In the genomic region with DNA sequence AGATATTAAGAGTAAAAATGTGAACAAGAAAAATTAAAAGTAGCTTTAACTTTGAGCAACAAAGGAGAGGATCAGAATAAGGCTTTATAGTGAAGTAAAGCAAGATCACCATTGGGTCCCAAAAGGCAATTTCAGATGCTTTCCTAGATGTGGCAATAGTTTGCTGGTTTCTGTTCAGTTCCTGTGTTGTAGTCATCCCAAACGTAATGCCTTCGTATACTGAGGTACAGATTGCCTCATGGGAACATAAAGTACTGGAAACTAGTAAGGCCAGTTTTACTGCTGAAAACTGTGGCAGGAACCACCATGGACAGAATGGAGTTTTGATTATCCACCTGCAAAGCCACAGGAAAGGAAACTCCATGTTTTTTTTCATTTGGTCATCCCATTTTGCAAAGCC, we compare ENCODE assay signal across 20 cellular contexts.
DNase-seq lines count a peak whose midpoint lies in the region; ATAC-seq and TF ChIP-seq lines count a peak whose summit lies in the region.
"Had no signal": no experiment of that assay in that cellular context is flagged by ENCODE, and none has a peak within 500 bp of the region (broad histone marks: within the 10 kb centered on the region; RNA-seq: fewer than 3 reads in every experiment).

No MANE protein-coding gene starts in this region.

- no peak overlapping the region for H4K91ac ChIP-seq in trophoblast cell (ENCODE audit: low read depth, low read length)

- H3K27ac ChIP-seq in BLaER1 treated with 17β-estradiol and CSF1 and Interleukin-3, amounts not matched to agents 10 nM and 100 nM = peak overlapping the region in 1 of 11 experiments; percentile 25; a peak in 1 of 22 replicates
- H3K27ac ChIP-seq in trophoblast cell (ENCODE audit: low read depth, low read length) = no peak overlapping the region
- no peak overlapping the region for H3K27ac ChIP-seq in naive thymus-derived CD4-positive, alpha-beta T cell (ENCODE audit: low read depth, low read length)
- H3K27ac ChIP-seq: HL-60 had no signal

- no peaks in the 10 kb centered on the region for H3K27me3 Mint-ChIP-seq in naive thymus-derived CD4-positive, alpha-beta T cell
- H3K27me3 Mint-ChIP-seq: activated CD4-positive, alpha-beta memory T cell treated with anti-CD3 and anti-CD28 coated beads for 36 hours had no signal

- H3K4ac ChIP-seq in trophoblast cell (ENCODE audit: low read depth, low read length) = no peak overlapping the region

- TF ChIP-seq CTCF in choroid plexus epithelial cell (conservative IDR thresholded peaks at IDR 0.05; ENCODE audit: low read depth, low read length) = no peak

- no peaks in the 10 kb centered on the region for H3K36me3 ChIP-seq in BLaER1 treated with 17β-estradiol and CSF1 and Interleukin-3, amounts not matched to agents 10 nM and 100 nM
- H3K36me3 ChIP-seq in trophoblast cell (ENCODE audit: control insufficient read depth in 1 of 2, insufficient read depth in 2 of 2, low read length in 2 of 2) (no peaks in the 10 kb centered on the region), H7 (replicated peaks; ENCODE audit: control insufficient read depth, insufficient read depth, low read length) (no peaks in the 10 kb centered on the region)
- no peaks in the 10 kb centered on the region for H3K36me3 ChIP-seq in naive thymus-derived CD4-positive, alpha-beta T cell (ENCODE audit: control insufficient read depth in 2 of 3, insufficient read depth in 3 of 3, low read length in 3 of 3)
- H3K36me3 ChIP-seq: heart left ventricle had no signal

- no peak overlapping the region for H2BK12ac ChIP-seq in trophoblast cell (ENCODE audit: low read length)

- no peak overlapping the region for H3K9ac ChIP-seq in BLaER1 treated with 17β-estradiol and CSF1 and Interleukin-3, amounts not matched to agents 10 nM and 100 nM
- H3K9ac ChIP-seq in trophoblast cell (ENCODE audit: low read length) = no peak overlapping the region
- H3K9ac ChIP-seq: SK-N-SH had no signal

- no peaks in the 10 kb centered on the region for H4K20me1 ChIP-seq in BLaER1 treated with 17β-estradiol and CSF1 and Interleukin-3, amounts not matched to agents 10 nM and 100 nM

- no peak overlapping the region for H3K23ac ChIP-seq in trophoblast cell (ENCODE audit: low read length)

- H3K9me3 Mint-ChIP-seq in naive thymus-derived CD4-positive, alpha-beta T cell = no peaks in the 10 kb centered on the region
- H3K9me3 Mint-ChIP-seq: activated CD4-positive, alpha-beta memory T cell treated with anti-CD3 and anti-CD28 coated beads for 36 hours; activated T-cell treated with anti-CD3 and anti-CD28 coated beads, Interleukin-2, amount 50 U/mL, for 4 hours had no signal

- no CpG with 5 or more reads among the region's 2 CpGs for whole genome bisulfite sequencing in trophoblast cell (ENCODE audit: extremely low coverage, insufficient coverage, insufficient read length)

- H2BK120ac ChIP-seq in trophoblast cell (ENCODE audit: insufficient read depth, low read length, poor library complexity) = no peak overlapping the region

- H2AK5ac ChIP-seq in trophoblast cell (ENCODE audit: low read length) = no peak overlapping the region

- no peak overlapping the region for H3K4me3 ChIP-seq in BLaER1 treated with 17β-estradiol and CSF1 and Interleukin-3, amounts not matched to agents 10 nM and 100 nM
- H3K4me3 ChIP-seq in choroid plexus epithelial cell (ENCODE audit: low read depth, low read length) (no peak overlapping the region), trophoblast cell (ENCODE audit: low read depth, low read length) (no peak overlapping the region), H7 (ENCODE audit: insufficient read depth, low read depth, low read length) (no peak overlapping the region)
- H3K4me3 ChIP-seq in naive thymus-derived CD4-positive, alpha-beta T cell (ENCODE audit: low read length) = no peak overlapping the region
- H3K4me3 ChIP-seq: heart left ventricle had no signal

- H4K8ac ChIP-seq in trophoblast cell (ENCODE audit: low read depth, low read length) = no peak overlapping the region

- H3K79me1 ChIP-seq in trophoblast cell (ENCODE audit: low read length) = peaks cover 3% of the 10 kb centered on the region

- H3K79me2 ChIP-seq in trophoblast cell (ENCODE audit: control insufficient read depth, insufficient read depth, low read length, poor library complexity) = no peaks in the 10 kb centered on the region

- H2BK5ac ChIP-seq in trophoblast cell (ENCODE audit: low read depth, low read length, poor library complexity) = no peak overlapping the region

- H3K9me3 ChIP-seq in BLaER1 treated with 17β-estradiol and CSF1 and Interleukin-3, amounts not matched to agents 10 nM and 100 nM (replicated peaks in 1 of 11) = no peaks in the 10 kb centered on the region
- no peaks in the 10 kb centered on the region for H3K9me3 ChIP-seq in trophoblast cell (ENCODE audit: insufficient read depth, low read depth, low read length)
- no peaks in the 10 kb centered on the region for H3K9me3 ChIP-seq in naive thymus-derived CD4-positive, alpha-beta T cell (ENCODE audit: control insufficient read depth in 2 of 3, low read length in 3 of 3)
- H3K9me3 ChIP-seq: heart left ventricle, SK-N-SH had no signal

- no peak overlapping the region for H3K18ac ChIP-seq in trophoblast cell (ENCODE audit: low read length)

- H3K4me2 ChIP-seq in BLaER1 treated with 17β-estradiol and CSF1 and Interleukin-3, amounts not matched to agents 10 nM and 100 nM = peak overlapping the region in 6 of 11 experiments; percentile 6 to 51 (median 32); a peak in 9 of 22 replicates
- H3K4me2 ChIP-seq in trophoblast cell (ENCODE audit: low read length) = no peak overlapping the region
- H3K4me2 ChIP-seq: SK-N-SH had no signal

- CTCF ChIA-PET in naive thymus-derived CD4-positive, alpha-beta T cell (lab: Charles Lee) = interaction anchor here (0.6 to 14.4 kb wide), 4 partner anchors 9 to 200 kb away, joined by 3 to 274 read pairs (median 5); no protein-coding TSS in a partner anchor

- POLR2A ChIA-PET in naive thymus-derived CD4-positive, alpha-beta T cell (lab: Charles Lee) = interaction anchor here (0.8 to 1.1 kb wide), 2 partner anchors 20 to 85 kb away, joined by 3 read pairs; no protein-coding TSS in a partner anchor

- peak; percentile 81 for DNase-seq in MV-4-11 (lab: John Stamatoyannopoulos, UW)
- DNase-seq in choroid plexus epithelial cell (ENCODE audit: low read depth) = peak; percentile 92
- DNase-seq in trophoblast cell = peak; percentile 15 to 45
- DNase-seq in stimulated activated CD4-positive, alpha-beta T cell treated with anti-CD3 and anti-CD28 coated beads, Interleukin-2, amount 100 ng/mL, for 24 hours = no peak
- no peak for DNase-seq in H7
- no peak for DNase-seq in NK-92 (lab: John Stamatoyannopoulos, UW; ENCODE audit: unreplicated experiment)
- no peak for DNase-seq in naive thymus-derived CD4-positive, alpha-beta T cell
- DNase-seq: activated CD4-positive, alpha-beta memory T cell treated with anti-CD3 and anti-CD28 coated beads for 36 hours; activated T-cell treated with anti-CD3 and anti-CD28 coated beads, Interleukin-2, amount 50 U/mL, for 4 hours; DMS 273 treated with DMSO at 0.1 percent for 48 hours; heart left ventricle; KBM-7; kidney; NCI-H146; NCI-H226; right cardiac atrium; SK-N-SH; stimulated activated CD4-positive, alpha-beta T cell treated with anti-CD3 and anti-CD28 coated beads, Interleukin-4, amount 100 ng/mL, for 24 hours had no signal

- intact Hi-C loops in naive thymus-derived CD4-positive, alpha-beta T cell (cut with micrococcal nuclease) = loop anchor here in 1 of 2 donors (5.0 kb wide), 1 partner anchor 818 kb away; no protein-coding TSS in a partner anchor

- no peak overlapping the region for H4K12ac ChIP-seq in trophoblast cell (ENCODE audit: low read depth, low read length)

- H3K27me3 ChIP-seq in BLaER1 treated with 17β-estradiol and CSF1 and Interleukin-3, amounts not matched to agents 10 nM and 100 nM = no peaks in the 10 kb centered on the region
- no peaks in the 10 kb centered on the region for H3K27me3 ChIP-seq in trophoblast cell (ENCODE audit: insufficient read depth, low read length)
- no peaks in the 10 kb centered on the region; the same call in 1 of the 2 replicates for H3K27me3 ChIP-seq in H7 (ENCODE audit: control insufficient read depth, insufficient read depth, low read length)
- H3K27me3 ChIP-seq in naive thymus-derived CD4-positive, alpha-beta T cell (ENCODE audit: control insufficient read depth in 2 of 2, insufficient read depth in 2 of 2, low read length in 2 of 2) = no peaks in the 10 kb centered on the region
- H3K27me3 ChIP-seq: heart left ventricle had no signal

- ATAC-seq in naive thymus-derived CD4-positive, alpha-beta T cell = no peak
- ATAC-seq: activated T-cell treated with anti-CD3 and anti-CD28 coated beads, Interleukin-2, amount 50 U/mL, for 4 hours had no signal

- H3K27ac Mint-ChIP-seq in naive thymus-derived CD4-positive, alpha-beta T cell = peak overlapping the region in 1 of 9 donors; percentile 52
- H3K27ac Mint-ChIP-seq: activated CD4-positive, alpha-beta memory T cell treated with anti-CD3 and anti-CD28 coated beads for 36 hours had no signal

- no peak overlapping the region for H3K4me3 Mint-ChIP-seq in naive thymus-derived CD4-positive, alpha-beta T cell
- H3K4me3 Mint-ChIP-seq: activated CD4-positive, alpha-beta memory T cell treated with anti-CD3 and anti-CD28 coated beads for 36 hours; activated T-cell treated with anti-CD3 and anti-CD28 coated beads, Interleukin-2, amount 50 U/mL, for 4 hours had no signal

- peaks cover 5 to 46% (median 20%) of the 10 kb centered on the region in 10 experiments; a peak in 18 of 20 replicates for H3K4me1 ChIP-seq in BLaER1 treated with 17β-estradiol and CSF1 and Interleukin-3, amounts not matched to agents 10 nM and 100 nM
- H3K4me1 ChIP-seq in trophoblast cell (ENCODE audit: control insufficient read depth in 1 of 2, insufficient read depth in 2 of 2, low read length in 2 of 2) = no peaks in the 10 kb centered on the region
- H3K4me1 ChIP-seq in naive thymus-derived CD4-positive, alpha-beta T cell (ENCODE audit: control insufficient read depth in 2 of 2, insufficient read depth in 2 of 2, low read length in 2 of 2) = peaks cover 29 to 37% of the 10 kb centered on the region in 2 donors

- peaks cover 0 to 2% (median 0%) of the 10 kb centered on the region in 5 donors for H3K36me3 Mint-ChIP-seq in naive thymus-derived CD4-positive, alpha-beta T cell
- H3K36me3 Mint-ChIP-seq: activated CD4-positive, alpha-beta memory T cell treated with anti-CD3 and anti-CD28 coated beads for 36 hours had no signal

- no peak overlapping the region for H2AFZ ChIP-seq in trophoblast cell (ENCODE audit: insufficient read depth, low read length, poor library complexity)

- H3K14ac ChIP-seq in trophoblast cell (ENCODE audit: low read length) = no peak overlapping the region

- peaks cover 16 to 64% (median 29%) of the 10 kb centered on the region in 7 donors for H3K4me1 Mint-ChIP-seq in naive thymus-derived CD4-positive, alpha-beta T cell

Comparison
In these comparisons a context has a peak if more than half of its experiments do, and no peak if none do; other contexts are left out.
1. DNase-seq: peak in MV-4-11 (single experiment), choroid plexus epithelial cell (single experiment) and trophoblast cell (2 of 2); none in stimulated activated CD4-positive, alpha-beta T cell treated with anti-CD3 and anti-CD28 coated beads, Interleukin-2, amount 100 ng/mL, for 24 hours (0 of 2), H7 (single experiment), NK-92 (single experiment) and naive thymus-derived CD4-positive, alpha-beta T cell (0 of 9).